Comparison of ENCODE assay signal across 13 cellular contexts in genomic region chr1:230155021-230155420, GRCh38.
"Had no signal": no experiment of that assay in that cellular context is flagged by ENCODE, and none has a peak within 500 bp of the region (broad histone marks: within the 10 kb centered on the region; RNA-seq: fewer than 3 reads in every experiment).

No MANE protein-coding gene starts in this region.

- H3K36me3 Mint-ChIP-seq: natural killer cell treated with Interleukin-12 subunit alpha and Interleukin-12 subunit beta and Interleukin-15 and Interleukin-18, amount 100 ng/mL, for 72 hours had no signal

- H3K4me3 ChIP-seq: smooth muscle cell had no signal

- H3K27me3 Mint-ChIP-seq: activated naive CD4-positive, alpha-beta T cell treated with anti-CD3 and anti-CD28 coated beads, Interleukin-2, amount 50 U/mL, for 24 hours; natural killer cell treated with Interleukin-12 subunit alpha and Interleukin-12 subunit beta and Interleukin-15 and Interleukin-18, amount 100 ng/mL, for 72 hours; type B pancreatic cell had no signal

- H3K9me3 Mint-ChIP-seq: activated naive CD4-positive, alpha-beta T cell treated with anti-CD3 and anti-CD28 coated beads, Interleukin-2, amount 50 U/mL, for 24 hours; natural killer cell treated with Interleukin-12 subunit alpha and Interleukin-12 subunit beta and Interleukin-15 and Interleukin-18, amount 100 ng/mL, for 72 hours; T-helper 1 cell treated with Interleukin-12 subunit alpha and Interleukin-12 subunit beta and Interleukin-4 antibody, amounts not matched to agents 30 μg/mL and 1 μg/mL, for 36 hours had no signal

- DNase-seq: activated CD4-positive, alpha-beta T cell treated with anti-CD3 and anti-CD28 coated beads, Interleukin-2, amount 50 U/mL, for 1 hour; activated effector memory CD4-positive, alpha-beta T cell treated with Interleukin-2 at 50 U/mL for 16 hours; activated T-cell treated with anti-CD3 and anti-CD28 coated beads, Interleukin-2, amount 50 U/mL, for 1 hour; amniotic stem cell; brain microvascular endothelial cell; dermis blood vessel endothelial cell; left cardiac atrium; mammary epithelial cell had no signal

- H3K4me3 Mint-ChIP-seq: activated naive CD4-positive, alpha-beta T cell treated with anti-CD3 and anti-CD28 coated beads, Interleukin-2, amount 50 U/mL, for 24 hours; natural killer cell treated with Interleukin-12 subunit alpha and Interleukin-12 subunit beta and Interleukin-15 and Interleukin-18, amount 100 ng/mL, for 72 hours; T-helper 1 cell treated with Interleukin-12 subunit alpha and Interleukin-12 subunit beta and Interleukin-4 antibody, amounts not matched to agents 30 μg/mL and 1 μg/mL, for 36 hours; type B pancreatic cell had no signal

- H3K27me3 ChIP-seq: brain microvascular endothelial cell had no signal

- ATAC-seq: natural killer cell treated with Interleukin-12 subunit alpha and Interleukin-12 subunit beta and Interleukin-15 and Interleukin-18, amount 100 ng/mL, for 72 hours had no signal

- H3K27ac ChIP-seq: brain microvascular endothelial cell had no signal

- H3K36me3 ChIP-seq: brain microvascular endothelial cell had no signal

- H3K27ac Mint-ChIP-seq: T-helper 1 cell treated with Interleukin-12 subunit alpha and Interleukin-12 subunit beta and Interleukin-4 antibody, amounts not matched to agents 30 μg/mL and 1 μg/mL, for 36 hours had no signal
